23 cellular contexts compared by ENCODE assay signal in the genomic region with DNA sequence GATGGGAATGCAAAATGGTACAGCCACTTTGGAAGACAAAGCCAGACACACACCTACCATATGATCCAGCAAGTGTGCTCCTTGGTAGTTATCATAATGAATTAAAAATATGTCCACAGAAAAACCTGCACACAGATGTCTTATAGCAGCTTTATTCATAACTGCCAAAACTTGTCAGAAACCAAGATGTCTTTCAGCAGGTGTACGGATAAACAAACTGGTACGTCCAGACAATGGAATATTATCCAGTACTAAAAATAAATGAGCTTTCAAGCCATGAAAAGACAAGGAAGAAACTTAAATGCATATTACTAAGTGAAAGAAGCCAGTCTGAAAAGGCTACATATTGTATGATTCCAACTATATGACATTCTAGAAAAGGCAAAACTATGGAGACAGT.
"Had no signal": no experiment of that assay in that cellular context is flagged by ENCODE, and none has a peak within 500 bp of the region (broad histone marks: within the 10 kb centered on the region; RNA-seq: fewer than 3 reads in every experiment).

No MANE protein-coding gene starts in this region.

- H3K9ac ChIP-seq: KMS-11, SK-N-SH had no signal

- H3K27me3 ChIP-seq: MG63 had no signal

- FAIRE-seq: HTR-8/SVneo, K562, RCC 7860 had no signal

- H3K9me3 ChIP-seq: SK-N-SH had no signal

- H3K4me3 ChIP-seq: K562, MG63 had no signal

- DNase-seq: Kasumi-1, MG63, NCI-H1092, NCI-H1105 treated with DMSO at 0.1 percent for 48 hours, NCI-H1417 treated with DMSO at 0.1 percent for 48 hours, NCI-H146, NCI-H1694 treated with DMSO at 0.1 percent for 48 hours, NCI-H1930, NCI-H2081, NCI-H2107, NCI-H2227 treated with DMSO at 0.1 percent for 48 hours, NCI-H524, NCI-H526 treated with DMSO at 0.1 percent for 48 hours, NCI-H748 treated with DMSO at 0.1 percent for 48 hours, RPMI8226, SHP77, SK-N-SH, SW 1271 had no signal

- ATAC-seq: K562 had no signal

- H3K4me2 ChIP-seq: KMS-11, SK-N-SH had no signal

- H3K27ac ChIP-seq: HL-60, KMS-11 had no signal
